ENCODE assay signal across 1 cellular context in the genomic region with DNA sequence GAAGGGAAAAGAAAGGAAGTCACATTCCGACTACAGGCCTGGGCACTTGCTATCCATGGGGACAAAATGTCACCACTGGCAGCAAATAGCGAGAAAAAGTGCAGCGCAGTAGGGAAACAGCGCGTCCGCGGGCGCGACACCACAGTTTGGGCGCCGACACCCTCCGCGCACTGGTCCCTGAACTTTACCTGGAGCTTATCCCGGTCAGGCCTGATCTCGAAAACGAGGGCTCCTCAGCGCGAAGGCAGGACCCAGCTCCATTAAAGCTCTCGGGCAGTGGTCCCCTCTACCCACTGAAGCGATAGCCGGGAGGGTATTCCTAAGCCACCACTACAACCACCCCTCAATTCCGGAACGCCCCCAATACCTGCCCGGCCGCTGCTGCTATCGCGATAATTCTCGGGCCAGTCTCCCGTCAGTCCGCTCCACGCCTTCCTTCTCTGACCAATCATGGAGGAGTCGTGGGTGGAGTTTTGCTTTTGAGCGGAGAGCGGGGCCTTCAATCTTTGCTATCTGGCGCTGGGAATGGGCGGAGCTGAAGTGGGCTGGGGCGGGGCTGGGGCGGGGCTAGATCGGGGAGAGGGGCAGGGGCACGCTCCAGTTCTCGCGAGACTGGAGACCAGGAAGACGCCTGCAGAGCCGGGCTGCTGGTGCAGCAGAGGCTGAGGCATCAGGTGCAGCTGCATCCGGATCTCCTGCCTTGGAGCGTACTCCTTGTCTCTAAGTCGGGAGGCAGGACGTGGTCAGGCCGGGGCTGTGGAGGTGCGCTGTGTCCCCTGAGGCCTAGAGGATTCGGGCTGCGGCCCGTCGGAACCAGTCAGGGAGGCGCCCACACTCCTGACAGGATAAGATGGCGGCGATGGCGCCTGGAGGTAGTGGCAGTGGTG.
A peak's percentile ranks its signal among the peaks of the same experiment; 100 is the strongest.
TF ChIP-seq lines count a peak whose summit lies in the region.

A gene with protein sequence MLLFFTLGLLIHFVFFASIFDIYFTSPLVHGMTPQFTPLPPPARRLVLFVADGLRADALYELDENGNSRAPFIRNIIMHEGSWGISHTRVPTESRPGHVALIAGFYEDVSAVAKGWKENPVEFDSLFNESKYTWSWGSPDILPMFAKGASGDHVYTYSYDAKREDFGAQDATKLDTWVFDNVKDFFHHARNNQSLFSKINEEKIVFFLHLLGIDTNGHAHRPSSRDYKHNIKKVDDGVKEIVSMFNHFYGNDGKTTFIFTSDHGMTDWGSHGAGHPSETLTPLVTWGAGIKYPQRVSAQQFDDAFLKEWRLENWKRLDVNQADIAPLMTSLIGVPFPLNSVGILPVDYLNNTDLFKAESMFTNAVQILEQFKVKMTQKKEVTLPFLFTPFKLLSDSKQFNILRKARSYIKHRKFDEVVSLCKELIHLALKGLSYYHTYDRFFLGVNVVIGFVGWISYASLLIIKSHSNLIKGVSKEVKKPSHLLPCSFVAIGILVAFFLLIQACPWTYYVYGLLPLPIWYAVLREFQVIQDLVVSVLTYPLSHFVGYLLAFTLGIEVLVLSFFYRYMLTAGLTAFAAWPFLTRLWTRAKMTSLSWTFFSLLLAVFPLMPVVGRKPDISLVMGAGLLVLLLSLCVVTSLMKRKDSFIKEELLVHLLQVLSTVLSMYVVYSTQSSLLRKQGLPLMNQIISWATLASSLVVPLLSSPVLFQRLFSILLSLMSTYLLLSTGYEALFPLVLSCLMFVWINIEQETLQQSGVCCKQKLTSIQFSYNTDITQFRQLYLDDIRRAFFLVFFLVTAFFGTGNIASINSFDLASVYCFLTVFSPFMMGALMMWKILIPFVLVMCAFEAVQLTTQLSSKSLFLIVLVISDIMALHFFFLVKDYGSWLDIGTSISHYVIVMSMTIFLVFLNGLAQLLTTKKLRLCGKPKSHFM (minus strand): TSS at position 401 of the 887 bp plus-strand sequence. CDS start 25,703 bp downstream, outside the sequence.
A gene with protein sequence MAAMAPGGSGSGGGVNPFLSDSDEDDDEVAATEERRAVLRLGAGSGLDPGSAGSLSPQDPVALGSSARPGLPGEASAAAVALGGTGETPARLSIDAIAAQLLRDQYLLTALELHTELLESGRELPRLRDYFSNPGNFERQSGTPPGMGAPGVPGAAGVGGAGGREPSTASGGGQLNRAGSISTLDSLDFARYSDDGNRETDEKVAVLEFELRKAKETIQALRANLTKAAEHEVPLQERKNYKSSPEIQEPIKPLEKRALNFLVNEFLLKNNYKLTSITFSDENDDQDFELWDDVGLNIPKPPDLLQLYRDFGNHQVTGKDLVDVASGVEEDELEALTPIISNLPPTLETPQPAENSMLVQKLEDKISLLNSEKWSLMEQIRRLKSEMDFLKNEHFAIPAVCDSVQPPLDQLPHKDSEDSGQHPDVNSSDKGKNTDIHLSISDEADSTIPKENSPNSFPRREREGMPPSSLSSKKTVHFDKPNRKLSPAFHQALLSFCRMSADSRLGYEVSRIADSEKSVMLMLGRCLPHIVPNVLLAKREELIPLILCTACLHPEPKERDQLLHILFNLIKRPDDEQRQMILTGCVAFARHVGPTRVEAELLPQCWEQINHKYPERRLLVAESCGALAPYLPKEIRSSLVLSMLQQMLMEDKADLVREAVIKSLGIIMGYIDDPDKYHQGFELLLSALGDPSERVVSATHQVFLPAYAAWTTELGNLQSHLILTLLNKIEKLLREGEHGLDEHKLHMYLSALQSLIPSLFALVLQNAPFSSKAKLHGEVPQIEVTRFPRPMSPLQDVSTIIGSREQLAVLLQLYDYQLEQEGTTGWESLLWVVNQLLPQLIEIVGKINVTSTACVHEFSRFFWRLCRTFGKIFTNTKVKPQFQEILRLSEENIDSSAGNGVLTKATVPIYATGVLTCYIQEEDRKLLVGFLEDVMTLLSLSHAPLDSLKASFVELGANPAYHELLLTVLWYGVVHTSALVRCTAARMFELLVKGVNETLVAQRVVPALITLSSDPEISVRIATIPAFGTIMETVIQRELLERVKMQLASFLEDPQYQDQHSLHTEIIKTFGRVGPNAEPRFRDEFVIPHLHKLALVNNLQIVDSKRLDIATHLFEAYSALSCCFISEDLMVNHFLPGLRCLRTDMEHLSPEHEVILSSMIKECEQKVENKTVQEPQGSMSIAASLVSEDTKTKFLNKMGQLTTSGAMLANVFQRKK (plus strand): TSS at position 600 of the 887 bp plus-strand sequence. CDS start 251 bp downstream, at position 851.

TF ChIP-seq in liver, 16 proteins besides CTCF, POLR2A, EP300 and RAD21:
- TF ChIP-seq, protein P1, sequence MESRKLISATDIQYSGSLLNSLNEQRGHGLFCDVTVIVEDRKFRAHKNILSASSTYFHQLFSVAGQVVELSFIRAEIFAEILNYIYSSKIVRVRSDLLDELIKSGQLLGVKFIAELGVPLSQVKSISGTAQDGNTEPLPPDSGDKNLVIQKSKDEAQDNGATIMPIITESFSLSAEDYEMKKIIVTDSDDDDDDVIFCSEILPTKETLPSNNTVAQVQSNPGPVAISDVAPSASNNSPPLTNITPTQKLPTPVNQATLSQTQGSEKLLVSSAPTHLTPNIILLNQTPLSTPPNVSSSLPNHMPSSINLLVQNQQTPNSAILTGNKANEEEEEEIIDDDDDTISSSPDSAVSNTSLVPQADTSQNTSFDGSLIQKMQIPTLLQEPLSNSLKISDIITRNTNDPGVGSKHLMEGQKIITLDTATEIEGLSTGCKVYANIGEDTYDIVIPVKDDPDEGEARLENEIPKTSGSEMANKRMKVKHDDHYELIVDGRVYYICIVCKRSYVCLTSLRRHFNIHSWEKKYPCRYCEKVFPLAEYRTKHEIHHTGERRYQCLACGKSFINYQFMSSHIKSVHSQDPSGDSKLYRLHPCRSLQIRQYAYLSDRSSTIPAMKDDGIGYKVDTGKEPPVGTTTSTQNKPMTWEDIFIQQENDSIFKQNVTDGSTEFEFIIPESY (IDR thresholded peaks at IDR 0.05): peak; percentile 99
- TF ChIP-seq, protein P2, sequence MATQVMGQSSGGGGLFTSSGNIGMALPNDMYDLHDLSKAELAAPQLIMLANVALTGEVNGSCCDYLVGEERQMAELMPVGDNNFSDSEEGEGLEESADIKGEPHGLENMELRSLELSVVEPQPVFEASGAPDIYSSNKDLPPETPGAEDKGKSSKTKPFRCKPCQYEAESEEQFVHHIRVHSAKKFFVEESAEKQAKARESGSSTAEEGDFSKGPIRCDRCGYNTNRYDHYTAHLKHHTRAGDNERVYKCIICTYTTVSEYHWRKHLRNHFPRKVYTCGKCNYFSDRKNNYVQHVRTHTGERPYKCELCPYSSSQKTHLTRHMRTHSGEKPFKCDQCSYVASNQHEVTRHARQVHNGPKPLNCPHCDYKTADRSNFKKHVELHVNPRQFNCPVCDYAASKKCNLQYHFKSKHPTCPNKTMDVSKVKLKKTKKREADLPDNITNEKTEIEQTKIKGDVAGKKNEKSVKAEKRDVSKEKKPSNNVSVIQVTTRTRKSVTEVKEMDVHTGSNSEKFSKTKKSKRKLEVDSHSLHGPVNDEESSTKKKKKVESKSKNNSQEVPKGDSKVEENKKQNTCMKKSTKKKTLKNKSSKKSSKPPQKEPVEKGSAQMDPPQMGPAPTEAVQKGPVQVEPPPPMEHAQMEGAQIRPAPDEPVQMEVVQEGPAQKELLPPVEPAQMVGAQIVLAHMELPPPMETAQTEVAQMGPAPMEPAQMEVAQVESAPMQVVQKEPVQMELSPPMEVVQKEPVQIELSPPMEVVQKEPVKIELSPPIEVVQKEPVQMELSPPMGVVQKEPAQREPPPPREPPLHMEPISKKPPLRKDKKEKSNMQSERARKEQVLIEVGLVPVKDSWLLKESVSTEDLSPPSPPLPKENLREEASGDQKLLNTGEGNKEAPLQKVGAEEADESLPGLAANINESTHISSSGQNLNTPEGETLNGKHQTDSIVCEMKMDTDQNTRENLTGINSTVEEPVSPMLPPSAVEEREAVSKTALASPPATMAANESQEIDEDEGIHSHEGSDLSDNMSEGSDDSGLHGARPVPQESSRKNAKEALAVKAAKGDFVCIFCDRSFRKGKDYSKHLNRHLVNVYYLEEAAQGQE (IDR thresholded peaks at IDR 0.05): no peak
- TF ChIP-seq, protein P3, sequence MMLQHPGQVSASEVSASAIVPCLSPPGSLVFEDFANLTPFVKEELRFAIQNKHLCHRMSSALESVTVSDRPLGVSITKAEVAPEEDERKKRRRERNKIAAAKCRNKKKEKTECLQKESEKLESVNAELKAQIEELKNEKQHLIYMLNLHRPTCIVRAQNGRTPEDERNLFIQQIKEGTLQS (IDR thresholded peaks at IDR 0.05): no peak
- TF ChIP-seq, protein P4, sequence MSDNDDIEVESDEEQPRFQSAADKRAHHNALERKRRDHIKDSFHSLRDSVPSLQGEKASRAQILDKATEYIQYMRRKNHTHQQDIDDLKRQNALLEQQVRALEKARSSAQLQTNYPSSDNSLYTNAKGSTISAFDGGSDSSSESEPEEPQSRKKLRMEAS (IDR thresholded peaks at IDR 0.05): peak; percentile 59
- no peak for TF ChIP-seq HNF4A (conservative IDR thresholded peaks at IDR 0.05)
- no peak for TF ChIP-seq JUND (IDR thresholded peaks at IDR 0.05)
- no peak for TF ChIP-seq EGR1 (IDR thresholded peaks at IDR 0.05; ENCODE audit: low read depth in 2 of 2)
- no peak for TF ChIP-seq HNF4G (IDR thresholded peaks at IDR 0.05)
- peak; percentile 67 for TF ChIP-seq SP1 (IDR thresholded peaks at IDR 0.05)
- TF ChIP-seq YY1 (IDR thresholded peaks at IDR 0.05): peak; percentile 96
- TF ChIP-seq NR2F2 (IDR thresholded peaks at IDR 0.05): no peak
- no peak for TF ChIP-seq TAF1 (conservative IDR thresholded peaks at IDR 0.05)
- peak in 1 of 2 donors; percentile 18 for TF ChIP-seq RXRA (IDR thresholded peaks at IDR 0.05)
- no peak for TF ChIP-seq FOXA2 (IDR thresholded peaks at IDR 0.05)
- peak in 1 of 2 donors; percentile 22 for TF ChIP-seq GABPA (IDR thresholded peaks at IDR 0.05 in 1 of 2, conservative IDR thresholded peaks at IDR 0.05 in 1 of 2)
